16 cellular contexts compared by ENCODE assay signal in genomic region chr2:105584437-105585010, GRCh38.
DNase-seq lines count a peak whose midpoint lies in the region; ATAC-seq, FAIRE-seq and TF ChIP-seq lines count a peak whose summit lies in the region.
"Had no signal": no experiment of that assay in that cellular context is flagged by ENCODE, and none has a peak within 500 bp of the region (broad histone marks: within the 10 kb centered on the region; RNA-seq: fewer than 3 reads in every experiment).

No MANE protein-coding gene starts in this region.

- intact Hi-C loops in activated naive CD4-positive, alpha-beta T cell treated with anti-CD3 and anti-CD28 coated beads for 36 hours (cut with micrococcal nuclease), result loop anchor here (5.0 kb wide), 1 partner anchor 608 kb away; the partner anchor contains the start of gene UXS1

- peaks cover 17% of the 10 kb centered on the region for H3K9me3 Mint-ChIP-seq in activated naive CD4-positive, alpha-beta T cell treated with anti-CD3 and anti-CD28 coated beads for 36 hours
- peaks cover 24 to 32% of the 10 kb centered on the region in 2 donors for H3K9me3 Mint-ChIP-seq in stimulated activated naive CD8-positive, alpha-beta T cell treated with anti-CD3 and anti-CD28 coated beads, Interleukin-15, amount 100 ng/mL, for 72 hours

- no peaks in the 10 kb centered on the region for H3K27me3 Mint-ChIP-seq in activated naive CD4-positive, alpha-beta T cell treated with anti-CD3 and anti-CD28 coated beads for 36 hours (ENCODE audit: low read depth)
- no peaks in the 10 kb centered on the region for H3K27me3 Mint-ChIP-seq in stimulated activated naive CD8-positive, alpha-beta T cell treated with anti-CD3 and anti-CD28 coated beads, Interleukin-15, amount 100 ng/mL, for 72 hours

- H3K27me3 ChIP-seq in keratinocyte (ENCODE audit: control insufficient read depth, extremely low read depth, insufficient read depth, low read length), result no peaks in the 10 kb centered on the region

- H2AFZ ChIP-seq in keratinocyte (ENCODE audit: control insufficient read depth, low read length), result peak overlapping the region; percentile 30

- peaks cover 5% of the 10 kb centered on the region for H3K4me1 ChIP-seq in keratinocyte (ENCODE audit: control insufficient read depth, extremely low read depth, insufficient read depth, low read length)

- dilution Hi-C loops in keratinocyte (cut with MboI; ENCODE audit: extremely low pct_ligation_motif_present, low sequenced_read_pairs), result no loop called here

- H3K4me3 Mint-ChIP-seq in activated naive CD4-positive, alpha-beta T cell treated with anti-CD3 and anti-CD28 coated beads for 36 hours, result no peak overlapping the region
- H3K4me3 Mint-ChIP-seq in stimulated activated naive CD8-positive, alpha-beta T cell treated with anti-CD3 and anti-CD28 coated beads, Interleukin-15, amount 100 ng/mL, for 72 hours, result no peak overlapping the region
- H3K4me3 Mint-ChIP-seq: H9; T-helper 2 cell treated with Interferon-gamma antibody and Interleukin-4, amounts not matched to agents 5 μg/mL and 100 μg/mL, for 36 hours had no signal

- no peaks in the 10 kb centered on the region for H3K9me3 ChIP-seq in keratinocyte (ENCODE audit: control insufficient read depth, low read depth, low read length)

- no peak for FAIRE-seq in keratinocyte (lab: Jason Lieb, UNC)
- FAIRE-seq: GM12892, islet of Langerhans had no signal

- H3K9me1 ChIP-seq in keratinocyte (ENCODE audit: control insufficient read depth, extremely low read depth, insufficient read depth, low read length), result no peaks in the 10 kb centered on the region

- H3K27ac ChIP-seq in keratinocyte (ENCODE audit: control insufficient read depth, insufficient read depth, low read length), result no peak overlapping the region

- CTCF ChIA-PET in activated naive CD4-positive, alpha-beta T cell treated with anti-CD3 and anti-CD28 coated beads for 36 hours (lab: Charles Lee), result no interaction called here

- DNase-seq in activated naive CD4-positive, alpha-beta T cell treated with anti-CD3 and anti-CD28 coated beads for 36 hours, result peak; percentile 15
- DNase-seq in activated naive CD4-positive, alpha-beta T cell (lab: John Stamatoyannopoulos, UW), result no peak
- DNase-seq in T1000 (lab: John Stamatoyannopoulos, UW) (peak; percentile 28), keratinocyte (ENCODE audit: low read depth, low spot score) (no peak), NCI-H446 treated with DMSO at 0.1 percent for 48 hours (lab: John Stamatoyannopoulos, UW) (no peak)
- DNase-seq in stimulated activated naive CD8-positive, alpha-beta T cell treated with anti-CD3 and anti-CD28 coated beads, Interleukin-15, amount 100 ng/mL, for 72 hours, result no peak
- DNase-seq: erythroblast, H9, IMR-90, NCI-H1105, SHP77 treated with DMSO at 0.1 percent for 48 hours had no signal

- H3K36me3 ChIP-seq in keratinocyte (ENCODE audit: control insufficient read depth in 2 of 2, extremely low read depth in 1 of 2, insufficient read depth in 2 of 2, low read length in 2 of 2), result no peaks in the 10 kb centered on the region

- peaks cover 35% of the 10 kb centered on the region for H3K4me1 Mint-ChIP-seq in activated naive CD4-positive, alpha-beta T cell treated with anti-CD3 and anti-CD28 coated beads for 36 hours (ENCODE audit: low read depth)
- peaks cover 44% of the 10 kb centered on the region for H3K4me1 Mint-ChIP-seq in stimulated activated naive CD8-positive, alpha-beta T cell treated with anti-CD3 and anti-CD28 coated beads, Interleukin-15, amount 100 ng/mL, for 72 hours

- no peaks in the 10 kb centered on the region for H4K20me1 ChIP-seq in keratinocyte (ENCODE audit: control insufficient read depth, extremely low read depth, insufficient read depth, low read length)

- H3K79me2 ChIP-seq in keratinocyte (ENCODE audit: control insufficient read depth, insufficient read depth, low read length), result no peaks in the 10 kb centered on the region

- no peak overlapping the region for H3K4me2 ChIP-seq in keratinocyte (ENCODE audit: control insufficient read depth, extremely low read depth, insufficient read depth, low read depth, low read length)

- H3K36me3 Mint-ChIP-seq in activated naive CD4-positive, alpha-beta T cell treated with anti-CD3 and anti-CD28 coated beads for 36 hours (ENCODE audit: low read depth), result no peaks in the 10 kb centered on the region

- H3K27ac Mint-ChIP-seq in activated naive CD4-positive, alpha-beta T cell treated with anti-CD3 and anti-CD28 coated beads for 36 hours, result no peak overlapping the region
- peak overlapping the region; percentile 28 to 35 for H3K27ac Mint-ChIP-seq in stimulated activated naive CD8-positive, alpha-beta T cell treated with anti-CD3 and anti-CD28 coated beads, Interleukin-15, amount 100 ng/mL, for 72 hours
- H3K27ac Mint-ChIP-seq: T-helper 2 cell treated with Interferon-gamma antibody and Interleukin-4, amounts not matched to agents 5 μg/mL and 100 μg/mL, for 36 hours had no signal

- no peak overlapping the region for H3K4me3 ChIP-seq in keratinocyte (ENCODE audit: control insufficient read depth in 2 of 3, extremely low read depth in 1 of 3, insufficient read depth in 2 of 3, low read depth in 1 of 3, low read length in 3 of 3)

- peak; percentile 68 for ATAC-seq in stimulated activated naive CD8-positive, alpha-beta T cell treated with anti-CD3 and anti-CD28 coated beads, Interleukin-15, amount 100 ng/mL, for 72 hours
- ATAC-seq in GM21723 (IDR thresholded peaks at IDR 0.05; ENCODE audit: unreplicated experiment), result no peak
- no peak for ATAC-seq in HG03460 (IDR thresholded peaks at IDR 0.05; ENCODE audit: unreplicated experiment)

- H3K9ac ChIP-seq in keratinocyte (ENCODE audit: control insufficient read depth, extremely low read depth, insufficient read depth, low read length), result no peak overlapping the region

- TF ChIP-seq CTCF in keratinocyte (optimal IDR thresholded peaks at IDR 0.05 in 1 of 3, IDR thresholded peaks at IDR 0.05 in 1 of 3, conservative IDR thresholded peaks at IDR 0.05 in 1 of 3; ENCODE audit: extremely low read depth in 1 of 3, insufficient read depth in 2 of 3, low read length in 3 of 3), result no peak

Comparison
In these comparisons a context has a peak if more than half of its experiments do, and no peak if none do; other contexts are left out.
1. DNase-seq: peak in activated naive CD4-positive, alpha-beta T cell treated with anti-CD3 and anti-CD28 coated beads for 36 hours (single experiment) and T1000 (single experiment); none in activated naive CD4-positive, alpha-beta T cell (0 of 4), keratinocyte (single experiment), stimulated activated naive CD8-positive, alpha-beta T cell treated with anti-CD3 and anti-CD28 coated beads, Interleukin-15, amount 100 ng/mL, for 72 hours (0 of 2) and NCI-H446 treated with DMSO at 0.1 percent for 48 hours (single experiment).